In genomic region chr2:27223416-27223815, GRCh38 we compare ENCODE assay signal across 1 cellular context.
TF ChIP-seq lines count a peak whose summit lies in the region.

No MANE protein-coding gene starts in this region.

TF ChIP-seq in HEK293, 187 proteins besides CTCF, POLR2A, EP300 and RAD21 (continued from another document):
- TF ChIP-seq TSHZ1 (tag by site-specific recombination; IDR thresholded peaks at IDR 0.05; ENCODE audit: borderline replicate concordance), result no peak
- TF ChIP-seq REST (tag by site-specific recombination; IDR thresholded peaks at IDR 0.05), result no peak
- TF ChIP-seq ZBTB48 (tag by site-specific recombination; IDR thresholded peaks at IDR 0.05), result no peak
- no peak for TF ChIP-seq SALL2 (tag by site-specific recombination; IDR thresholded peaks at IDR 0.05; ENCODE audit: borderline replicate concordance)
- TF ChIP-seq TCF7L2 (IDR thresholded peaks at IDR 0.05; ENCODE audit: borderline replicate concordance, low read depth, low read length), result no peak
- TF ChIP-seq ZNF175 (tag by site-specific recombination; IDR thresholded peaks at IDR 0.05), result no peak
- no peak for TF ChIP-seq ZNF704 (tag by site-specific recombination; IDR thresholded peaks at IDR 0.05)
